ENCODE assay signal across 11 cellular contexts in genomic region chr6:140062042-140063041, GRCh38.
A peak's percentile ranks its signal among the peaks of the same experiment; 100 is the strongest.
DNase-seq lines count a peak whose midpoint lies in the region; ATAC-seq and TF ChIP-seq lines count a peak whose summit lies in the region.
"Had no signal": no experiment of that assay in that cellular context is flagged by ENCODE, and none has a peak within 500 bp of the region (broad histone marks: within the 10 kb centered on the region; RNA-seq: fewer than 3 reads in every experiment).

No MANE protein-coding gene starts in this region.

- no peak overlapping the region for H3K4me3 Mint-ChIP-seq in CD4-positive, alpha-beta memory T cell
- no peak overlapping the region for H3K4me3 Mint-ChIP-seq in stimulated activated naive B cell treated with anti-CD40 and anti-IgM and Interleukin-4, amounts not matched to agents 10 μg/mL and 1 μg/mL and 100 μg/mL, for 72 hours
- H3K4me3 Mint-ChIP-seq: IgD-negative memory B cell had no signal

- no peaks in the 10 kb centered on the region for H3K36me3 ChIP-seq in IMR-90 (ENCODE audit: control insufficient read depth, insufficient read depth, low read length)
- H3K36me3 ChIP-seq in kidney epithelial cell (ENCODE audit: control insufficient read depth, insufficient read depth, low read length), result no peaks in the 10 kb centered on the region
- no peaks in the 10 kb centered on the region for H3K36me3 ChIP-seq in transverse colon
- no peaks in the 10 kb centered on the region for H3K36me3 ChIP-seq in CD4-positive, alpha-beta memory T cell (ENCODE audit: insufficient read depth, low read length)

- H3K9ac ChIP-seq in IMR-90 (ENCODE audit: low read depth, low read length), result peak overlapping the region; percentile 67

- no peaks in the 10 kb centered on the region for H3K4me1 Mint-ChIP-seq in CD4-positive, alpha-beta memory T cell
- no peaks in the 10 kb centered on the region for H3K4me1 Mint-ChIP-seq in stimulated activated naive B cell treated with anti-CD40 and anti-IgM and Interleukin-4, amounts not matched to agents 10 μg/mL and 1 μg/mL and 100 μg/mL, for 72 hours
- H3K4me1 Mint-ChIP-seq: IgD-negative memory B cell had no signal

- H2BK120ac ChIP-seq in IMR-90 (ENCODE audit: low read depth, low read length), result peak overlapping the region; percentile 100

- H3K4me3 ChIP-seq in IMR-90 (ENCODE audit: insufficient read depth, low read depth, low read length) (no peak overlapping the region), kidney epithelial cell (ENCODE audit: low read depth, low read length) (no peak overlapping the region), transverse colon (no peak overlapping the region)
- H3K4me3 ChIP-seq in CD4-positive, alpha-beta memory T cell (ENCODE audit: low read length in 2 of 2), result no peak overlapping the region

- H2BK5ac ChIP-seq in IMR-90 (ENCODE audit: low read depth, low read length, poor library complexity, severe bottlenecking), result peak overlapping the region; percentile 100

- TF ChIP-seq POLR2A in IMR-90 (IDR thresholded peaks at IDR 0.05; ENCODE audit: low read depth, low read length) (no peak), transverse colon (IDR thresholded peaks at IDR 0.05) (no peak)

- CTCF ChIA-PET in IMR-90 (lab: Yijun Ruan, JAX), result no interaction called here
- CTCF ChIA-PET in CD4-positive, alpha-beta memory T cell (lab: Charles Lee; ENCODE audit: partially characterized antibody), result no interaction called here

- H3K4ac ChIP-seq in IMR-90 (ENCODE audit: low read depth, low read length), result peak overlapping the region; percentile 100

- peak overlapping the region; percentile 88 for H2AK9ac ChIP-seq in IMR-90 (replicated peaks; ENCODE audit: low read depth, low read length, poor library complexity)

- peak overlapping the region; percentile 99 for H3K23ac ChIP-seq in IMR-90 (ENCODE audit: low read depth, low read length)

- TF ChIP-seq EP300 in transverse colon (IDR thresholded peaks at IDR 0.05; ENCODE audit: low read depth), result no peak

- no peaks in the 10 kb centered on the region for H4K20me1 ChIP-seq in IMR-90 (ENCODE audit: insufficient read depth, low read length)

- H2AFZ ChIP-seq in IMR-90 (replicated peaks; ENCODE audit: low read length, poor library complexity), result peak overlapping the region; percentile 64

- peak overlapping the region; percentile 100 for H4K5ac ChIP-seq in IMR-90 (ENCODE audit: low read depth, low read length)

- peak overlapping the region; percentile 100 for H2BK20ac ChIP-seq in IMR-90 (ENCODE audit: low read depth, low read length)

- dilution Hi-C loops in IMR-90 (cut with HindIII; ENCODE audit: low sequenced_read_pairs, unreplicated experiment), result no loop called here

- H2AK5ac ChIP-seq in IMR-90 (ENCODE audit: low read depth, low read length), result peak overlapping the region; percentile 100

- TF ChIP-seq CTCF in IMR-90 (conservative IDR thresholded peaks at IDR 0.05; ENCODE audit: low read depth, low read length), result no peak
- no peak for TF ChIP-seq CTCF in kidney epithelial cell (IDR thresholded peaks at IDR 0.05; ENCODE audit: insufficient read depth, low read length, poor library complexity, severe bottlenecking)
- no peak for TF ChIP-seq CTCF in transverse colon (IDR thresholded peaks at IDR 0.05)

- peak overlapping the region; percentile 94 to 99 for H4K8ac ChIP-seq in IMR-90 (ENCODE audit: low read depth in 2 of 2, low read length in 2 of 2)

- POLR2A ChIA-PET in IMR-90 (lab: Charles Lee; ENCODE audit: unreplicated experiment), result no interaction called here
- POLR2A ChIA-PET in CD4-positive, alpha-beta memory T cell (lab: Charles Lee; ENCODE audit: partially characterized antibody), result no interaction called here

- no peaks in the 10 kb centered on the region for H3K36me3 Mint-ChIP-seq in CD4-positive, alpha-beta memory T cell
- no peaks in the 10 kb centered on the region for H3K36me3 Mint-ChIP-seq in stimulated activated naive B cell treated with anti-CD40 and anti-IgM and Interleukin-4, amounts not matched to agents 10 μg/mL and 1 μg/mL and 100 μg/mL, for 72 hours
- H3K36me3 Mint-ChIP-seq: IgD-negative memory B cell had no signal

- H3K14ac ChIP-seq in IMR-90 (replicated peaks; ENCODE audit: low read depth, low read length), result peak overlapping the region; percentile 100

- no peaks in the 10 kb centered on the region for H3K27me3 ChIP-seq in IMR-90 (ENCODE audit: control insufficient read depth, insufficient read depth, low read length)
- H3K27me3 ChIP-seq in kidney epithelial cell (ENCODE audit: control insufficient read depth, insufficient read depth, low read length), result no peaks in the 10 kb centered on the region
- no peaks in the 10 kb centered on the region for H3K27me3 ChIP-seq in transverse colon
- H3K27me3 ChIP-seq in CD4-positive, alpha-beta memory T cell (ENCODE audit: insufficient read depth, low read length), result no peaks in the 10 kb centered on the region

- peaks cover 5 to 6% of the 10 kb centered on the region in 2 donors for H3K27me3 Mint-ChIP-seq in CD4-positive, alpha-beta memory T cell
- H3K27me3 Mint-ChIP-seq in stimulated activated naive B cell treated with anti-CD40 and anti-IgM and Interleukin-4, amounts not matched to agents 10 μg/mL and 1 μg/mL and 100 μg/mL, for 72 hours, result peaks cover 0 to 5% of the 10 kb centered on the region in 2 donors

- peak overlapping the region; percentile 98 for H3K56ac ChIP-seq in IMR-90 (ENCODE audit: extremely low read depth, insufficient read depth, low read length)

- H3K9me3 ChIP-seq in IMR-90 (ENCODE audit: control insufficient read depth, insufficient read depth, low read length) (no peaks in the 10 kb centered on the region), transverse colon (no peaks in the 10 kb centered on the region)
- H3K9me3 ChIP-seq in CD4-positive, alpha-beta memory T cell (ENCODE audit: control insufficient read depth in 1 of 2, low read length in 2 of 2), result no peaks in the 10 kb centered on the region

- no peaks in the 10 kb centered on the region for H3K9me3 Mint-ChIP-seq in CD4-positive, alpha-beta memory T cell
- no peaks in the 10 kb centered on the region for H3K9me3 Mint-ChIP-seq in stimulated activated naive B cell treated with anti-CD40 and anti-IgM and Interleukin-4, amounts not matched to agents 10 μg/mL and 1 μg/mL and 100 μg/mL, for 72 hours

- H3K9me1 ChIP-seq in IMR-90 (ENCODE audit: insufficient read depth, low read length), result peaks cover 3% of the 10 kb centered on the region; the same call in 1 of the 2 replicates

- peak overlapping the region; percentile 100 for H4K91ac ChIP-seq in IMR-90 (ENCODE audit: insufficient read depth, low read depth, low read length)

- intact Hi-C loops in IMR-90 (cut with micrococcal nuclease) (loop anchor here (2.0 to 5.0 kb wide), 4 partner anchors 375 to 688 kb away; partner anchors contain the start of gene CITED2), transverse colon (cut with DNase I; ENCODE audit: low total_unique reads) (no loop called here)
- intact Hi-C loops in CD4-positive, alpha-beta memory T cell (cut with micrococcal nuclease), result no loop called here

- H3K27ac Mint-ChIP-seq in CD4-positive, alpha-beta memory T cell, result no peak overlapping the region
- H3K27ac Mint-ChIP-seq in stimulated activated naive B cell treated with anti-CD40 and anti-IgM and Interleukin-4, amounts not matched to agents 10 μg/mL and 1 μg/mL and 100 μg/mL, for 72 hours, result no peak overlapping the region
- H3K27ac Mint-ChIP-seq: IgD-negative memory B cell had no signal

- 0 out of 2 replicates have a peak, but pooled peaks have one; percentile 15 for TF ChIP-seq RAD21 in IMR-90 (IDR thresholded peaks at IDR 0.05; ENCODE audit: low read length)

- H3K4me2 ChIP-seq in IMR-90 (ENCODE audit: low read depth, low read length), result peak overlapping the region; percentile 86

- DNase-seq in IMR-90 (peak; percentile 96), astrocyte of the hippocampus (ENCODE audit: low read depth, low spot score) (peak; percentile 88), kidney epithelial cell (ENCODE audit: low read depth) (peak; percentile 80), transverse colon (peak; percentile 27)
- no peak for DNase-seq in CD4-positive, alpha-beta memory T cell
- DNase-seq in stimulated activated naive B cell treated with anti-CD40 and anti-IgM and Interleukin-4, amounts not matched to agents 10 μg/mL and 1 μg/mL and 100 μg/mL, for 72 hours, result no peak
- DNase-seq: activated CD8-positive, alpha-beta memory T cell treated with anti-CD3 and anti-CD28 coated beads for 24 hours; hippocampal formation had no signal

- WGBS in IMR-90 (ENCODE audit: extremely low coverage in 2 of 2, insufficient read length in 1 of 2), 2 experiments, result no CpG with 5 or more reads among the region's 3 CpGs
- 60 to 84% methylated on average over 2 to 3 of the region's 3 CpGs for WGBS in transverse colon (ENCODE audit: low coverage in 1 of 2), 2 donors

- peak overlapping the region; percentile 100 for H3K18ac ChIP-seq in IMR-90 (ENCODE audit: low read depth, low read length)

- H3K4me1 ChIP-seq in IMR-90 (ENCODE audit: control insufficient read depth, insufficient read depth, low read length), result peaks cover 15% of the 10 kb centered on the region
- peaks cover 0 to 8% (median 2%) of the 10 kb centered on the region in 4 donors for H3K4me1 ChIP-seq in transverse colon
- H3K4me1 ChIP-seq in CD4-positive, alpha-beta memory T cell (ENCODE audit: insufficient read depth, low read length), result no peaks in the 10 kb centered on the region

- H3K27ac ChIP-seq in IMR-90 (ENCODE audit: insufficient read depth, low read length) (peak overlapping the region; percentile 100), transverse colon (peak overlapping the region; percentile 12 to 51 (median 26))
- H3K27ac ChIP-seq in CD4-positive, alpha-beta memory T cell (ENCODE audit: low read depth, low read length), result no peak overlapping the region

- no TSS peak for BruUV-seq in IMR-90 (replicated peaks; lab: Mats Ljungman, UMichigan)

- no peaks in the 10 kb centered on the region for H3K79me1 ChIP-seq in IMR-90 (ENCODE audit: low read depth in 1 of 2, low read length in 2 of 2)

- peak; percentile 80 for ATAC-seq in IMR-90 (ENCODE audit: low read depth)
- no peak for ATAC-seq in stimulated activated naive B cell treated with anti-CD40 and anti-IgM and Interleukin-4, amounts not matched to agents 10 μg/mL and 1 μg/mL and 100 μg/mL, for 72 hours (replicated peaks)
- ATAC-seq in HG02885 (IDR thresholded peaks at IDR 0.05; ENCODE audit: poor library complexity, unreplicated experiment), result no peak
- no peak for ATAC-seq in GM18502 (IDR thresholded peaks at IDR 0.05; ENCODE audit: poor library complexity, unreplicated experiment)

- peak overlapping the region; percentile 100 for H2BK15ac ChIP-seq in IMR-90 (ENCODE audit: low read depth, low read length)

- in situ Hi-C loops in IMR-90 (cut with MboI; ENCODE audit: low sequenced_read_pairs), result no loop called here
- in situ Hi-C loops in transverse colon (cut with MboI; ENCODE audit: low pct_ligation_motif_present in 1 of 4, low pct_unique_long_range_greater_than_20kb in 1 of 4, low sequenced_read_pairs in 3 of 4), result no loop called here

TF ChIP-seq in IMR-90, 13 proteins besides CTCF, POLR2A, EP300 and RAD21 (continues in another document):
- peak; percentile 23; the same call in 1 of the 2 replicates for TF ChIP-seq FOS (IDR thresholded peaks at IDR 0.05; ENCODE audit: low read depth, low read length)
- TF ChIP-seq BHLHE40 (IDR thresholded peaks at IDR 0.05; ENCODE audit: low read depth, low read length), result peak; percentile 69; the same call in 1 of the 2 replicates
- TF ChIP-seq RCOR1 (IDR thresholded peaks at IDR 0.05; ENCODE audit: insufficient replicate concordance, low read length), result no peak

Comparison
In these comparisons a context has a peak if more than half of its experiments do, and no peak if none do; other contexts are left out.
1. DNase-seq: peak in IMR-90 (single experiment), astrocyte of the hippocampus (single experiment), kidney epithelial cell (single experiment) and transverse colon (single experiment); none in CD4-positive, alpha-beta memory T cell (0 of 5) and stimulated activated naive B cell treated with anti-CD40 and anti-IgM and Interleukin-4, amounts not matched to agents 10 μg/mL and 1 μg/mL and 100 μg/mL, for 72 hours (single experiment).